Comparison of ENCODE assay signal across 18 cellular contexts in genomic region chr7:92303761-92304160, GRCh38. TPM values are rescaled to one million over a fixed set of nuclear protein-coding genes. Genes with fewer than 3 reads are reported as not detected.
DNase-seq lines count a peak whose midpoint lies in the region; ATAC-seq, FAIRE-seq and TF ChIP-seq lines count a peak whose summit lies in the region.
"Had no signal": no experiment of that assay in that cellular context is flagged by ENCODE, and none has a peak within 500 bp of the region (broad histone marks: within the 10 kb centered on the region; RNA-seq: fewer than 3 reads in every experiment).

No MANE protein-coding gene starts in this region.

- H3K27me3 Mint-ChIP-seq in nephron (ENCODE audit: low read depth) = no peaks in the 10 kb centered on the region
- H3K27me3 Mint-ChIP-seq: CD4-positive, CD25-positive, alpha-beta regulatory T cell; CD8-positive, alpha-beta memory T cell had no signal

- WGBS in hepatocyte (ENCODE audit: low lambda C conversion rate, missing lambda C conversion rate) = 73% methylated on average over 2 of the region's 2 CpGs
- WGBS in right cardiac atrium = 94% methylated on average over 2 of the region's 2 CpGs

- no peak for TF ChIP-seq CTCF in hepatocyte (IDR thresholded peaks at IDR 0.05; ENCODE audit: poor library complexity)
- TF ChIP-seq CTCF in nephron (IDR thresholded peaks at IDR 0.05; ENCODE audit: unreplicated experiment in 3 of 3) = no peak

- no peak overlapping the region for H3K4me2 ChIP-seq in hepatocyte

- intact Hi-C loops in right cardiac atrium (cut with DNase I) = no loop called here

- H3K36me3 Mint-ChIP-seq in nephron (ENCODE audit: low read depth) = peaks cover 39% of the 10 kb centered on the region

- no peaks in the 10 kb centered on the region for H3K36me3 ChIP-seq in hepatocyte (replicated peaks; ENCODE audit: insufficient read depth, low read depth)
- H3K36me3 ChIP-seq: HAP-1 had no signal

- H3K9me3 ChIP-seq in hepatocyte (ENCODE audit: low read depth) (no peaks in the 10 kb centered on the region), right cardiac atrium (ENCODE audit: control insufficient read depth, low read length) (no peaks in the 10 kb centered on the region)
- H3K9me3 ChIP-seq: BE2C, HAP-1 had no signal

- H3K9me2 ChIP-seq in hepatocyte (replicated peaks; ENCODE audit: insufficient read depth) = peaks cover 3% of the 10 kb centered on the region

- H3K4me1 Mint-ChIP-seq in nephron = no peaks in the 10 kb centered on the region
- H3K4me1 Mint-ChIP-seq: CD8-positive, alpha-beta memory T cell had no signal

- H3K4me1 ChIP-seq in hepatocyte (ENCODE audit: insufficient read depth) = no peaks in the 10 kb centered on the region
- no peaks in the 10 kb centered on the region for H3K4me1 ChIP-seq in right cardiac atrium (ENCODE audit: control insufficient read depth, insufficient read depth, low read length)
- H3K4me1 ChIP-seq: HAP-1 had no signal

- H2AFZ ChIP-seq in hepatocyte = no peak overlapping the region

- no peaks in the 10 kb centered on the region for H3K9me3 Mint-ChIP-seq in nephron
- H3K9me3 Mint-ChIP-seq: CD4-positive, CD25-positive, alpha-beta regulatory T cell; CD8-positive, alpha-beta memory T cell had no signal

- peak; percentile 36 for FAIRE-seq in H54 (lab: Jason Lieb, UNC)

- H3K27ac Mint-ChIP-seq in nephron = peak overlapping the region; percentile 1 to 31 (median 17)
- H3K27ac Mint-ChIP-seq: CD8-positive, alpha-beta memory T cell had no signal

- H3K79me2 ChIP-seq in hepatocyte = no peaks in the 10 kb centered on the region

- H4K20me1 ChIP-seq in hepatocyte (ENCODE audit: insufficient read depth, poor library complexity, severe bottlenecking) = no peaks in the 10 kb centered on the region

- DNase-seq in H54 (ENCODE audit: insufficient read length, low spot score) (no peak), hepatocyte (ENCODE audit: low spot score) (peak; percentile 16), right cardiac atrium (no peak), cerebellar nuclear complex (lab: John Stamatoyannopoulos, UW) (no peak)
- DNase-seq: ACHN; BE2C; C1 segment of cervical spinal cord; CD4-positive, CD25-positive, alpha-beta regulatory T cell; CD8-positive, alpha-beta memory T cell; COR-L47; DMS79 treated with DMSO at 0.1 percent for 48 hours; GF-D8; GOT3 had no signal

- no peak for ATAC-seq in right cardiac atrium
- no peak for ATAC-seq in GM19035 (IDR thresholded peaks at IDR 0.05; ENCODE audit: unreplicated experiment)
- no peak for ATAC-seq in HG03354 (IDR thresholded peaks at IDR 0.05; ENCODE audit: poor library complexity, severe bottlenecking, unreplicated experiment)

- TF ChIP-seq POLR2A in H54 (IDR thresholded peaks at IDR 0.05; ENCODE audit: low read depth, low read length) = no peak

- H3K27me3 ChIP-seq in hepatocyte = no peaks in the 10 kb centered on the region
- H3K27me3 ChIP-seq in right cardiac atrium (ENCODE audit: control insufficient read depth, insufficient read depth) = no peaks in the 10 kb centered on the region
- H3K27me3 ChIP-seq: BE2C had no signal

- no peak overlapping the region for H3K4me3 Mint-ChIP-seq in nephron
- H3K4me3 Mint-ChIP-seq: CD4-positive, CD25-positive, alpha-beta regulatory T cell; CD8-positive, alpha-beta memory T cell had no signal

- H3K4me3 ChIP-seq in hepatocyte = no peak overlapping the region
- no peak overlapping the region for H3K4me3 ChIP-seq in right cardiac atrium (ENCODE audit: low read length)
- H3K4me3 ChIP-seq: HAP-1 had no signal

- no peak overlapping the region for H3K27ac ChIP-seq in hepatocyte
- H3K27ac ChIP-seq in right cardiac atrium (ENCODE audit: low read length) = no peak overlapping the region
- H3K27ac ChIP-seq: HL-60 had no signal

RNA-seq across cellular contexts. Expression of gene ANKIB1, which starts 58.0 kb away (rescaled TPM):
- total RNA-seq in hepatocyte = 35.3 and 36.8 TPM in 2 replicates
- 8.8 and 12.5 TPM in 2 replicates for polyA plus RNA-seq in hepatocyte
- total RNA-seq in right cardiac atrium = 10 to 100 TPM; 49.3 to 55.3 (median 52.4) TPM
- 8.1 TPM for polyA plus RNA-seq in right cardiac atrium

RNA-seq across cellular contexts. Expression of gene KRIT1, which starts 58.0 kb away (rescaled TPM):
- total RNA-seq in hepatocyte (43.5 and 50.6 TPM in 2 replicates), right cardiac atrium (10 to 100 TPM; 31.8 to 38.2 (median 35.7) TPM)
- polyA plus RNA-seq in hepatocyte (17.4 and 25.3 TPM in 2 replicates), right cardiac atrium (19.0 TPM)
